ENCODE assay signal across 1 cellular context in the genomic region with DNA sequence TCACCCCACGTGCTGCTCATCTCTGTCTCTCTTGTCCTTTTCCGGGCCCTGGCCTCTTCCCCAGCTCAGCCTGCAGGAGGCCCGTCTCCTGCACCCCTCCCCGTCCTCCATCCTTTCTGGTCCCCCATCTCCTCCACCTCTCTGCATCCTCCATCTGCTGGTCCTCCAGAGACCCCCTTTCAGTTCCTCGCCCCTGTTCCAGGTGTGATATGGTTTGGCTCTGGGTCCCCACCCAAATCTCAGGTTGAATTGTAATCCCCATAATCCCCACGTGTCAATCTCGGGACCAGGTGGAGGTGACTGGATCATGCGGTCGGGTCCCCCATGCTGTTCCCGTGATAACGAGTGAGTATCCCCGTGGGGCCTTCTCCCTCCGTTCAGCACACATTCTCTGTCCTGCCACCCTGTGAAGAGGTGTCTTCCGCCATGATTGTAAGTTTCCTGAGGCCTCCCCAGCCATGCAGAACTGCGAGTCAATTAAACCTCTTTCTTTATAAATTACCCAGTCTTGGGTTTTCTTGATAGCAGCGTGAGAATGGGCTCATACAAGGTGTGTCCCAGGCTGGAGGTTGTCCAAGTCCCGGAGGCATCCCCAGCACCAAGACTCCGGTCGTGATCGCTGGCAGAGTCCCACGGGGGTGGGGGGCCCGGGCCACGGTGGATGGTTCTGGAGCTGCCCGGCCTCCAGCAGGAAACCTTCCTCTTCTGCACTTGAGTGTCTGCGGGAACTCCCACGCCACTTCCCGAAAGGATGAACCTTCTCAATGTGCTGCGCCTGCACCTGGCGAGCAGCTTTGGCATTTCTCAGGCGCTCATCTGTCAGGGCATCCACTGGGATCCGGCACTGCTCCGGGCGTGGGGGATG.
TF ChIP-seq lines count a peak whose summit lies in the region.

No MANE protein-coding gene starts in this region.

TF ChIP-seq in GM23338, 12 proteins besides CTCF, POLR2A, EP300 and RAD21:
- TF ChIP-seq CREB1 (CRISPR knock-in tag; IDR thresholded peaks at IDR 0.05; ENCODE audit: low read depth) (no peak), NANOG (IDR thresholded peaks at IDR 0.05; ENCODE audit: borderline replicate concordance) (no peak), ZNF331 (CRISPR knock-in tag; IDR thresholded peaks at IDR 0.05; ENCODE audit: low read depth) (no peak), POLR2AphosphoS5 (IDR thresholded peaks at IDR 0.05; ENCODE audit: low read depth) (no peak), JUNB (IDR thresholded peaks at IDR 0.05; ENCODE audit: unreplicated experiment) (no peak), STAT1 (IDR thresholded peaks at IDR 0.05; ENCODE audit: unreplicated experiment) (no peak), EZH2phosphoT487 (IDR thresholded peaks at IDR 0.05; ENCODE audit: unreplicated experiment) (no peak), ZNF114 (CRISPR knock-in tag; IDR thresholded peaks at IDR 0.05) (no peak), EZH2 (IDR thresholded peaks at IDR 0.05; ENCODE audit: low read depth, unreplicated experiment) (no peak)
- TF ChIP-seq, protein P1, sequence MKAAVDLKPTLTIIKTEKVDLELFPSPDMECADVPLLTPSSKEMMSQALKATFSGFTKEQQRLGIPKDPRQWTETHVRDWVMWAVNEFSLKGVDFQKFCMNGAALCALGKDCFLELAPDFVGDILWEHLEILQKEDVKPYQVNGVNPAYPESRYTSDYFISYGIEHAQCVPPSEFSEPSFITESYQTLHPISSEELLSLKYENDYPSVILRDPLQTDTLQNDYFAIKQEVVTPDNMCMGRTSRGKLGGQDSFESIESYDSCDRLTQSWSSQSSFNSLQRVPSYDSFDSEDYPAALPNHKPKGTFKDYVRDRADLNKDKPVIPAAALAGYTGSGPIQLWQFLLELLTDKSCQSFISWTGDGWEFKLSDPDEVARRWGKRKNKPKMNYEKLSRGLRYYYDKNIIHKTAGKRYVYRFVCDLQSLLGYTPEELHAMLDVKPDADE (IDR thresholded peaks at IDR 0.05), result no peak
- TF ChIP-seq, protein P2, sequence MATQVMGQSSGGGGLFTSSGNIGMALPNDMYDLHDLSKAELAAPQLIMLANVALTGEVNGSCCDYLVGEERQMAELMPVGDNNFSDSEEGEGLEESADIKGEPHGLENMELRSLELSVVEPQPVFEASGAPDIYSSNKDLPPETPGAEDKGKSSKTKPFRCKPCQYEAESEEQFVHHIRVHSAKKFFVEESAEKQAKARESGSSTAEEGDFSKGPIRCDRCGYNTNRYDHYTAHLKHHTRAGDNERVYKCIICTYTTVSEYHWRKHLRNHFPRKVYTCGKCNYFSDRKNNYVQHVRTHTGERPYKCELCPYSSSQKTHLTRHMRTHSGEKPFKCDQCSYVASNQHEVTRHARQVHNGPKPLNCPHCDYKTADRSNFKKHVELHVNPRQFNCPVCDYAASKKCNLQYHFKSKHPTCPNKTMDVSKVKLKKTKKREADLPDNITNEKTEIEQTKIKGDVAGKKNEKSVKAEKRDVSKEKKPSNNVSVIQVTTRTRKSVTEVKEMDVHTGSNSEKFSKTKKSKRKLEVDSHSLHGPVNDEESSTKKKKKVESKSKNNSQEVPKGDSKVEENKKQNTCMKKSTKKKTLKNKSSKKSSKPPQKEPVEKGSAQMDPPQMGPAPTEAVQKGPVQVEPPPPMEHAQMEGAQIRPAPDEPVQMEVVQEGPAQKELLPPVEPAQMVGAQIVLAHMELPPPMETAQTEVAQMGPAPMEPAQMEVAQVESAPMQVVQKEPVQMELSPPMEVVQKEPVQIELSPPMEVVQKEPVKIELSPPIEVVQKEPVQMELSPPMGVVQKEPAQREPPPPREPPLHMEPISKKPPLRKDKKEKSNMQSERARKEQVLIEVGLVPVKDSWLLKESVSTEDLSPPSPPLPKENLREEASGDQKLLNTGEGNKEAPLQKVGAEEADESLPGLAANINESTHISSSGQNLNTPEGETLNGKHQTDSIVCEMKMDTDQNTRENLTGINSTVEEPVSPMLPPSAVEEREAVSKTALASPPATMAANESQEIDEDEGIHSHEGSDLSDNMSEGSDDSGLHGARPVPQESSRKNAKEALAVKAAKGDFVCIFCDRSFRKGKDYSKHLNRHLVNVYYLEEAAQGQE (IDR thresholded peaks at IDR 0.05; ENCODE audit: unreplicated experiment), result no peak
- TF ChIP-seq, protein P3, sequence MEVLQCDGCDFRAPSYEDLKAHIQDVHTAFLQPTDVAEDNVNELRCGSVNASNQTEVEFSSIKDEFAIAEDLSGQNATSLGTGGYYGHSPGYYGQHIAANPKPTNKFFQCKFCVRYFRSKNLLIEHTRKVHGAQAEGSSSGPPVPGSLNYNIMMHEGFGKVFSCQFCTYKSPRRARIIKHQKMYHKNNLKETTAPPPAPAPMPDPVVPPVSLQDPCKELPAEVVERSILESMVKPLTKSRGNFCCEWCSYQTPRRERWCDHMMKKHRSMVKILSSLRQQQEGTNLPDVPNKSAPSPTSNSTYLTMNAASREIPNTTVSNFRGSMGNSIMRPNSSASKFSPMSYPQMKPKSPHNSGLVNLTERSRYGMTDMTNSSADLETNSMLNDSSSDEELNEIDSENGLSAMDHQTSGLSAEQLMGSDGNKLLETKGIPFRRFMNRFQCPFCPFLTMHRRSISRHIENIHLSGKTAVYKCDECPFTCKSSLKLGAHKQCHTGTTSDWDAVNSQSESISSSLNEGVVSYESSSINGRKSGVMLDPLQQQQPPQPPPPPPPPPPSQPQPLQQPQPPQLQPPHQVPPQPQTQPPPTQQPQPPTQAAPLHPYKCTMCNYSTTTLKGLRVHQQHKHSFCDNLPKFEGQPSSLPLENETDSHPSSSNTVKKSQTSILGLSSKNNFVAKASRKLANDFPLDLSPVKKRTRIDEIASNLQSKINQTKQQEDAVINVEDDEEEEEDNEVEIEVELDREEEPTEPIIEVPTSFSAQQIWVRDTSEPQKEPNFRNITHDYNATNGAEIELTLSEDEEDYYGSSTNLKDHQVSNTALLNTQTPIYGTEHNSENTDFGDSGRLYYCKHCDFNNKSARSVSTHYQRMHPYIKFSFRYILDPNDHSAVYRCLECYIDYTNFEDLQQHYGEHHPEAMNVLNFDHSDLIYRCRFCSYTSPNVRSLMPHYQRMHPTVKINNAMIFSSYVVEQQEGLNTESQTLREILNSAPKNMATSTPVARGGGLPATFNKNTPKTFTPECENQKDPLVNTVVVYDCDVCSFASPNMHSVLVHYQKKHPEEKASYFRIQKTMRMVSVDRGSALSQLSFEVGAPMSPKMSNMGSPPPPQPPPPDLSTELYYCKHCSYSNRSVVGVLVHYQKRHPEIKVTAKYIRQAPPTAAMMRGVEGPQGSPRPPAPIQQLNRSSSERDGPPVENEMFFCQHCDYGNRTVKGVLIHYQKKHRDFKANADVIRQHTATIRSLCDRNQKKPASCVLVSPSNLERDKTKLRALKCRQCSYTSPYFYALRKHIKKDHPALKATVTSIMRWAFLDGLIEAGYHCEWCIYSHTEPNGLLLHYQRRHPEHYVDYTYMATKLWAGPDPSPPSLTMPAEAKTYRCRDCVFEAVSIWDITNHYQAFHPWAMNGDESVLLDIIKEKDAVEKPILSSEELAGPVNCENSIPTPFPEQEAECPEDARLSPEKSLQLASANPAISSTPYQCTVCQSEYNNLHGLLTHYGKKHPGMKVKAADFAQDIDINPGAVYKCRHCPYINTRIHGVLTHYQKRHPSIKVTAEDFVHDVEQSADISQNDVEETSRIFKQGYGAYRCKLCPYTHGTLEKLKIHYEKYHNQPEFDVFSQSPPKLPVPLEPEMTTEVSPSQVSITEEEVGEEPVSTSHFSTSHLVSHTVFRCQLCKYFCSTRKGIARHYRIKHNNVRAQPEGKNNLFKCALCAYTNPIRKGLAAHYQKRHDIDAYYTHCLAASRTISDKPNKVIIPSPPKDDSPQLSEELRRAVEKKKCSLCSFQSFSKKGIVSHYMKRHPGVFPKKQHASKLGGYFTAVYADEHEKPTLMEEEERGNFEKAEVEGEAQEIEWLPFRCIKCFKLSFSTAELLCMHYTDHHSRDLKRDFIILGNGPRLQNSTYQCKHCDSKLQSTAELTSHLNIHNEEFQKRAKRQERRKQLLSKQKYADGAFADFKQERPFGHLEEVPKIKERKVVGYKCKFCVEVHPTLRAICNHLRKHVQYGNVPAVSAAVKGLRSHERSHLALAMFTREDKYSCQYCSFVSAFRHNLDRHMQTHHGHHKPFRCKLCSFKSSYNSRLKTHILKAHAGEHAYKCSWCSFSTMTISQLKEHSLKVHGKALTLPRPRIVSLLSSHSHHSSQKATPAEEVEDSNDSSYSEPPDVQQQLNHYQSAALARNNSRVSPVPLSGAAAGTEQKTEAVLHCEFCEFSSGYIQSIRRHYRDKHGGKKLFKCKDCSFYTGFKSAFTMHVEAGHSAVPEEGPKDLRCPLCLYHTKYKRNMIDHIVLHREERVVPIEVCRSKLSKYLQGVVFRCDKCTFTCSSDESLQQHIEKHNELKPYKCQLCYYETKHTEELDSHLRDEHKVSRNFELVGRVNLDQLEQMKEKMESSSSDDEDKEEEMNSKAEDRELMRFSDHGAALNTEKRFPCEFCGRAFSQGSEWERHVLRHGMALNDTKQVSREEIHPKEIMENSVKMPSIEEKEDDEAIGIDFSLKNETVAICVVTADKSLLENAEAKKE (CRISPR knock-in tag; IDR thresholded peaks at IDR 0.05), result no peak
